In the genomic region with DNA sequence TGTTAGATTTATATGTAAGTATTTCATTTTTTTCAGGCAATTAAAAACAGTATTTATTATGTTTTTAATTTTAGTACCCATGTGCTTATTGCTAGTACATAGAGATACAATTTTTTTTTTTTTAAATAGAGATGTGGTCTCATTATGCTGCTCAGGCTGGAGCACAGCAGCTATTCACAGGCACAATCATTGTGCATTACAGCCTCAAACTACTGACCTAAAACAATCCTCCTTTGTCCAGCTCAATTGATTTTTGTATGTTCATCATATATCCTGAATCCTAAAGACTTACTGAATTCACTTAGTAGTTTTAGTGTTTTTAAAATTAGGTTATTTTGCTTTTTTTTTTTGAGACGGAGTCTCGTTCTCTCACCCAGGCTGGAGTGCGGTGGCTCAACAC, we compare ENCODE assay signal across 34 cellular contexts.
"Had no signal": no experiment of that assay in that cellular context is flagged by ENCODE, and none has a peak within 500 bp of the region (broad histone marks: within the 10 kb centered on the region; RNA-seq: fewer than 3 reads in every experiment).

No MANE protein-coding gene starts in this region.

- H3K9me3 Mint-ChIP-seq: activated B cell treated with CpG ODN at 0.5 μM for 24 hours; activated CD4-positive, alpha-beta memory T cell treated with anti-CD3 and anti-CD28 coated beads for 36 hours; activated CD4-positive, alpha-beta T cell treated with anti-CD3 and anti-CD28 coated beads, Interleukin-2, amount 10 ng/mL, durations not matched to agents 24 days and 14 days; activated CD8-positive, alpha-beta T cell treated with anti-CD3 and anti-CD28 coated beads for 36 hours; activated naive CD4-positive, alpha-beta T cell treated with anti-CD3 and anti-CD28 coated beads for 36 hours; activated naive CD4-positive, alpha-beta T cell treated with anti-CD3 and anti-CD28 coated beads, Interleukin-2, amount 50 U/mL, for 72 hours; activated naive CD8-positive, alpha-beta T cell treated with anti-CD3 and anti-CD28 coated beads for 36 hours; activated T-cell treated with anti-CD3 and anti-CD28 coated beads, Interleukin-2, amount 50 U/mL, for 4 hours; activated T-cell treated with anti-CD3 and anti-CD28 coated beads, Interleukin-2, amount 50 U/mL, for 72 hours; activated T-helper 1 cell treated with anti-CD3 and anti-CD28 coated beads, Interleukin-12 subunit alpha, Interleukin-12 subunit beta, Interleukin-2, Interleukin-4 antibody, amounts not matched to agents 30 ng/mL and 10 ng/mL and 1 ng/mL, durations not matched to agents 14 hours and 24 hours and 36 hours; activated T-helper 17 cell treated with anti-CD3 and anti-CD28 coated beads, Interleukin-2, amount 50 U/mL, for 72 hours; T-helper 1 cell treated with Interleukin-12 subunit alpha and Interleukin-12 subunit beta and Interleukin-4 antibody, amounts not matched to agents 30 μg/mL and 1 μg/mL, for 36 hours; T-helper 2 cell treated with Interferon-gamma antibody and Interleukin-4, amounts not matched to agents 5 μg/mL and 100 μg/mL, for 36 hours had no signal

- H3K27me3 Mint-ChIP-seq: activated CD4-positive, alpha-beta memory T cell treated with anti-CD3 and anti-CD28 coated beads for 36 hours; activated naive CD8-positive, alpha-beta T cell treated with anti-CD3 and anti-CD28 coated beads for 36 hours had no signal

- H3K27ac Mint-ChIP-seq: activated B cell treated with CpG ODN at 0.5 μM for 24 hours; activated CD4-positive, alpha-beta memory T cell treated with anti-CD3 and anti-CD28 coated beads for 36 hours; activated CD4-positive, alpha-beta T cell treated with anti-CD3 and anti-CD28 coated beads, Interleukin-2, amount 10 ng/mL, durations not matched to agents 24 days and 14 days; activated CD8-positive, alpha-beta T cell treated with anti-CD3 and anti-CD28 coated beads for 36 hours; activated naive CD4-positive, alpha-beta T cell treated with anti-CD3 and anti-CD28 coated beads for 36 hours; activated naive CD4-positive, alpha-beta T cell treated with anti-CD3 and anti-CD28 coated beads, Interleukin-2, amount 50 U/mL, for 72 hours; activated naive CD8-positive, alpha-beta T cell treated with anti-CD3 and anti-CD28 coated beads for 36 hours; activated T-cell treated with anti-CD3 and anti-CD28 coated beads, Interleukin-2, amount 50 U/mL, for 72 hours; activated T-helper 1 cell treated with anti-CD3 and anti-CD28 coated beads, Interleukin-12 subunit alpha, Interleukin-12 subunit beta, Interleukin-2, Interleukin-4 antibody, amounts not matched to agents 30 ng/mL and 10 ng/mL and 1 ng/mL, durations not matched to agents 14 hours and 24 hours and 36 hours; activated T-helper 17 cell treated with anti-CD3 and anti-CD28 coated beads, Interleukin-2, amount 50 U/mL, for 72 hours; T-helper 1 cell treated with Interleukin-12 subunit alpha and Interleukin-12 subunit beta and Interleukin-4 antibody, amounts not matched to agents 30 μg/mL and 1 μg/mL, for 36 hours; T-helper 2 cell treated with Interferon-gamma antibody and Interleukin-4, amounts not matched to agents 5 μg/mL and 100 μg/mL, for 36 hours had no signal

- H3K4me3 Mint-ChIP-seq: activated B cell treated with CpG ODN at 0.5 μM for 24 hours; activated CD4-positive, alpha-beta memory T cell treated with anti-CD3 and anti-CD28 coated beads for 36 hours; activated CD4-positive, alpha-beta T cell treated with anti-CD3 and anti-CD28 coated beads, Interleukin-2, amount 10 ng/mL, durations not matched to agents 24 days and 14 days; activated CD8-positive, alpha-beta T cell treated with anti-CD3 and anti-CD28 coated beads for 36 hours; activated naive CD4-positive, alpha-beta T cell treated with anti-CD3 and anti-CD28 coated beads for 36 hours; activated naive CD8-positive, alpha-beta T cell treated with anti-CD3 and anti-CD28 coated beads for 36 hours; activated T-cell treated with anti-CD3 and anti-CD28 coated beads, Interleukin-2, amount 50 U/mL, for 4 hours; activated T-cell treated with anti-CD3 and anti-CD28 coated beads, Interleukin-2, amount 50 U/mL, for 72 hours; activated T-helper 1 cell treated with anti-CD3 and anti-CD28 coated beads, Interleukin-12 subunit alpha, Interleukin-12 subunit beta, Interleukin-2, Interleukin-4 antibody, amounts not matched to agents 30 ng/mL and 10 ng/mL and 1 ng/mL, durations not matched to agents 14 hours and 24 hours and 36 hours; activated T-helper 17 cell treated with anti-CD3 and anti-CD28 coated beads, Interleukin-2, amount 50 U/mL, for 72 hours; T-helper 1 cell treated with Interleukin-12 subunit alpha and Interleukin-12 subunit beta and Interleukin-4 antibody, amounts not matched to agents 30 μg/mL and 1 μg/mL, for 36 hours; T-helper 2 cell treated with Interferon-gamma antibody and Interleukin-4, amounts not matched to agents 5 μg/mL and 100 μg/mL, for 36 hours had no signal

- FAIRE-seq: astrocyte, TTC549 had no signal

- DNase-seq: activated B cell treated with CpG ODN at 0.5 μM for 24 hours; activated CD4-positive, alpha-beta memory T cell treated with anti-CD3 and anti-CD28 coated beads for 36 hours; activated CD4-positive, alpha-beta T cell treated with anti-CD3 and anti-CD28 coated beads for 4 hours; activated CD4-positive, alpha-beta T cell treated with anti-CD3 and anti-CD28 coated beads, Interleukin-2, amount 10 ng/mL, durations not matched to agents 24 days and 14 days; activated CD4-positive, alpha-beta T cell treated with anti-CD3 and anti-CD28 coated beads, Interleukin-2, amount 50 U/mL, for 1 hour; activated CD4-positive, alpha-beta T cell treated with anti-CD3 and anti-CD28 coated beads, Interleukin-2, amount 50 U/mL, for 4 hours; activated CD4-positive, CD25-positive, alpha-beta regulatory T cell treated with anti-CD3 and anti-CD28 coated beads, Interleukin-2, amount 50 U/mL, for 72 hours; activated CD8-positive, alpha-beta memory T cell treated with anti-CD3 and anti-CD28 coated beads, Interleukin-2, amount 50 U/mL, for 4 hours; activated CD8-positive, alpha-beta T cell treated with anti-CD3 and anti-CD28 coated beads for 36 hours; activated effector memory CD4-positive, alpha-beta T cell treated with anti-CD3 and anti-CD28 coated beads, Interleukin-2, amount 50 U/mL, for 16 hours; activated gamma-delta T cell treated with Interleukin-2 at 50 U/mL for 16 hours; activated naive CD4-positive, alpha-beta T cell; activated naive CD4-positive, alpha-beta T cell treated with anti-CD3 and anti-CD28 coated beads for 36 hours; activated naive CD4-positive, alpha-beta T cell treated with anti-CD3 and anti-CD28 coated beads, Interleukin-2, amount 50 U/mL, for 16 hours; activated naive CD8-positive, alpha-beta T cell treated with anti-CD3 and anti-CD28 coated beads for 36 hours; activated T-cell treated with anti-CD3 and anti-CD28 coated beads for 4 hours; activated T-cell treated with anti-CD3 and anti-CD28 coated beads, Interleukin-2, amount 50 U/mL, for 1 hour; activated T-cell treated with anti-CD3 and anti-CD28 coated beads, Interleukin-2, amount 50 U/mL, for 4 hours; activated T-cell treated with anti-CD3 and anti-CD28 coated beads, Interleukin-2, amount 50 U/mL, for 72 hours; adrenal gland; amniotic stem cell; aorta; body of pancreas; brain microvascular endothelial cell; central memory CD4-positive, alpha-beta T cell; T-helper 2 cell; T-helper 9 cell had no signal

- ATAC-seq: activated CD8-positive, alpha-beta T cell treated with anti-CD3 and anti-CD28 coated beads for 36 hours; activated naive CD4-positive, alpha-beta T cell treated with anti-CD3 and anti-CD28 coated beads, Interleukin-2, amount 50 U/mL, for 72 hours; activated T-cell treated with anti-CD3 and anti-CD28 coated beads, Interleukin-2, amount 50 U/mL, for 4 hours; activated T-cell treated with anti-CD3 and anti-CD28 coated beads, Interleukin-2, amount 50 U/mL, for 72 hours; activated T-helper 17 cell treated with anti-CD3 and anti-CD28 coated beads, Interleukin-2, amount 50 U/mL, for 72 hours; body of pancreas had no signal

- H3K36me3 Mint-ChIP-seq: activated CD4-positive, alpha-beta memory T cell treated with anti-CD3 and anti-CD28 coated beads for 36 hours; activated naive CD4-positive, alpha-beta T cell treated with anti-CD3 and anti-CD28 coated beads, Interleukin-2, amount 50 U/mL, for 72 hours; activated naive CD8-positive, alpha-beta T cell treated with anti-CD3 and anti-CD28 coated beads for 36 hours had no signal
